ENCODE assay signal across 13 cellular contexts in genomic region chr11:19394525-19395016, GRCh38.
DNase-seq lines count a peak whose midpoint lies in the region; ATAC-seq and FAIRE-seq lines count a peak whose summit lies in the region.
"Had no signal": no experiment of that assay in that cellular context is flagged by ENCODE, and none has a peak within 500 bp of the region (broad histone marks: within the 10 kb centered on the region; RNA-seq: fewer than 3 reads in every experiment).

No MANE protein-coding gene starts in this region.

- H3K4me3 Mint-ChIP-seq in T-helper 2 cell treated with Interferon-gamma antibody and Interleukin-4, amounts not matched to agents 5 μg/mL and 100 μg/mL, for 36 hours: no peak overlapping the region
- H3K4me3 Mint-ChIP-seq in CD8-positive, alpha-beta memory T cell: no peak overlapping the region
- H3K4me3 Mint-ChIP-seq: naive thymus-derived CD4-positive, alpha-beta T cell had no signal

- no peak overlapping the region for H3K27ac Mint-ChIP-seq in T-helper 2 cell treated with Interferon-gamma antibody and Interleukin-4, amounts not matched to agents 5 μg/mL and 100 μg/mL, for 36 hours
- H3K27ac Mint-ChIP-seq in CD8-positive, alpha-beta memory T cell: no peak overlapping the region
- H3K27ac Mint-ChIP-seq: naive thymus-derived CD4-positive, alpha-beta T cell had no signal

- H2AFZ ChIP-seq in Karpas-422 (ENCODE audit: low read length): no peak overlapping the region

- no peaks in the 10 kb centered on the region for H4K20me1 ChIP-seq in Karpas-422 (ENCODE audit: insufficient read depth, low read depth, low read length)

- DNase-seq in GM18507 (ENCODE audit: extremely low spot score, insufficient read length, low read depth) (no peak), Karpas-422 (no peak), HAP-1 (ENCODE audit: low spot score in 2 of 2) (no peak), Right ventricle myocardium superior (no peak)
- DNase-seq in T-helper 2 cell treated with Interferon-gamma antibody and Interleukin-4, amounts not matched to agents 5 μg/mL and 100 μg/mL, for 36 hours (ENCODE audit: low spot score): peak; percentile 8
- no peak for DNase-seq in CD8-positive, alpha-beta memory T cell
- DNase-seq: activated gamma-delta T cell; naive thymus-derived CD4-positive, alpha-beta T cell; NCI-H82; T-helper 9 cell had no signal

- H3K9ac ChIP-seq in Karpas-422 (ENCODE audit: low read length): no peak overlapping the region

- H3K4me3 ChIP-seq in Karpas-422 (ENCODE audit: low read length) (no peak overlapping the region), HAP-1 (no peak overlapping the region)
- H3K4me3 ChIP-seq in CD8-positive, alpha-beta memory T cell (ENCODE audit: low read length): no peak overlapping the region

- no peaks in the 10 kb centered on the region for H3K9me3 Mint-ChIP-seq in T-helper 2 cell treated with Interferon-gamma antibody and Interleukin-4, amounts not matched to agents 5 μg/mL and 100 μg/mL, for 36 hours
- peaks cover 0 to 4% (median 0%) of the 10 kb centered on the region in 5 donors for H3K9me3 Mint-ChIP-seq in CD8-positive, alpha-beta memory T cell

- in situ Hi-C loops in HAP-1 (cut with MboI; ENCODE audit: low sequenced_read_pairs): no loop called here

- intact Hi-C loops in Right ventricle myocardium superior (cut with DNase I): no loop called here

- H3K27me3 ChIP-seq in Karpas-422 (ENCODE audit: low read length) (no peaks in the 10 kb centered on the region), HAP-1 (ENCODE audit: low read depth) (peaks cover under 1% of the 10 kb centered on the region; the same call in 1 of the 2 replicates)
- no peaks in the 10 kb centered on the region for H3K27me3 ChIP-seq in CD8-positive, alpha-beta memory T cell (ENCODE audit: insufficient read depth, low read length, poor library complexity, severe bottlenecking)

- H3K36me3 ChIP-seq in Karpas-422 (ENCODE audit: insufficient read depth, low read length) (no peaks in the 10 kb centered on the region), HAP-1 (replicated peaks) (no peaks in the 10 kb centered on the region)
- H3K36me3 ChIP-seq in CD8-positive, alpha-beta memory T cell (ENCODE audit: insufficient read depth, low read length): no peaks in the 10 kb centered on the region

- H3K9me2 ChIP-seq in Karpas-422 (replicated peaks; ENCODE audit: insufficient read depth, low read length): no peaks in the 10 kb centered on the region

- no peak overlapping the region for H3K27ac ChIP-seq in Karpas-422 (ENCODE audit: low read length)
- no peak overlapping the region for H3K27ac ChIP-seq in CD8-positive, alpha-beta memory T cell (ENCODE audit: low read depth, low read length)

- H3K36me3 Mint-ChIP-seq in T-helper 2 cell treated with Interferon-gamma antibody and Interleukin-4, amounts not matched to agents 5 μg/mL and 100 μg/mL, for 36 hours (ENCODE audit: low read depth): no peaks in the 10 kb centered on the region
- no peaks in the 10 kb centered on the region for H3K36me3 Mint-ChIP-seq in CD8-positive, alpha-beta memory T cell
- H3K36me3 Mint-ChIP-seq: naive thymus-derived CD4-positive, alpha-beta T cell had no signal

- H3K27me3 Mint-ChIP-seq in T-helper 2 cell treated with Interferon-gamma antibody and Interleukin-4, amounts not matched to agents 5 μg/mL and 100 μg/mL, for 36 hours (ENCODE audit: low read depth): peaks cover 3% of the 10 kb centered on the region
- peaks cover 0 to 7% of the 10 kb centered on the region in 2 donors for H3K27me3 Mint-ChIP-seq in CD8-positive, alpha-beta memory T cell

- no peak overlapping the region for H3K4me2 ChIP-seq in Karpas-422 (ENCODE audit: low read depth, low read length, poor library complexity, severe bottlenecking)

- CTCF ChIA-PET in CD8-positive, alpha-beta memory T cell (lab: Charles Lee): no interaction called here

- H3K4me1 Mint-ChIP-seq in T-helper 2 cell treated with Interferon-gamma antibody and Interleukin-4, amounts not matched to agents 5 μg/mL and 100 μg/mL, for 36 hours (ENCODE audit: low read depth): peaks cover 5% of the 10 kb centered on the region
- H3K4me1 Mint-ChIP-seq in CD8-positive, alpha-beta memory T cell: peaks cover 3 to 6% (median 5%) of the 10 kb centered on the region in 3 donors

- peak; percentile 71 for FAIRE-seq in GM18507 (lab: Jason Lieb, UNC)
- FAIRE-seq: H54 had no signal

- peak; percentile 60 for ATAC-seq in GM19455 (IDR thresholded peaks at IDR 0.05; ENCODE audit: unreplicated experiment)
- ATAC-seq in HG02884 (IDR thresholded peaks at IDR 0.05; ENCODE audit: unreplicated experiment): peak; percentile 72
- ATAC-seq in Right ventricle myocardium superior (ENCODE audit: poor library complexity): no peak
- ATAC-seq: naive thymus-derived CD4-positive, alpha-beta T cell had no signal

- H3K79me2 ChIP-seq in Karpas-422 (ENCODE audit: low read length): no peaks in the 10 kb centered on the region

- H3K9me3 ChIP-seq in Karpas-422 (ENCODE audit: low read length) (no peaks in the 10 kb centered on the region), HAP-1 (no peaks in the 10 kb centered on the region)
- no peaks in the 10 kb centered on the region for H3K9me3 ChIP-seq in CD8-positive, alpha-beta memory T cell (ENCODE audit: low read length)

- H3K4me1 ChIP-seq in Karpas-422 (ENCODE audit: low read length) (no peaks in the 10 kb centered on the region), HAP-1 (peaks cover 6% of the 10 kb centered on the region)
- no peaks in the 10 kb centered on the region for H3K4me1 ChIP-seq in CD8-positive, alpha-beta memory T cell (ENCODE audit: insufficient read depth, low read length)

- POLR2A ChIA-PET in CD8-positive, alpha-beta memory T cell (lab: Charles Lee): no interaction called here
